Comparison of ENCODE assay signal across 21 cellular contexts in the genomic region with DNA sequence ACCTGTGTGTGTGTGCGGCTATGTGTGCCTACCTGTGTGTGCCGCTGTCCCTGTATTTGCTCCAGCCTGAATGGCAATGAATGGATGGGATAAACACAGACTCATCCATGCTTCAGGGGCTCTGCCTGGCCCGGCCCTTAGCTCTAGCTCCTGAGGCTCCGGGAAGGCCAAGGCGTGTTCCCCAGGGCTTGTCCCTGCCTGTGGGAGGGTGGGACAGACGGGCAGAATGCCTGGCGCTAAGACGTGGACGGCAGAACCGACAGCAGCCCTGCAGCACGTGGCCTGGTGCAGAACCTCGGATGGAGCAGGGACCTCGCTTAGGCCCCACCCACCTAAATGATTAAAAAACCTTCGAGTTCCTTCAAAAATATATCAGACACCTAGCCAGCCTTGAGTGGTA. TPM values are rescaled to one million over a fixed set of nuclear protein-coding genes. Genes with fewer than 3 reads are reported as not detected.
DNase-seq lines count a peak whose midpoint lies in the region; ATAC-seq and TF ChIP-seq lines count a peak whose summit lies in the region.
"Had no signal": no experiment of that assay in that cellular context is flagged by ENCODE, and none has a peak within 500 bp of the region (broad histone marks: within the 10 kb centered on the region; RNA-seq: fewer than 3 reads in every experiment).

No MANE protein-coding gene starts in this region.

- TF ChIP-seq POLR2A in tibial nerve (IDR thresholded peaks at IDR 0.05) = no peak

- no peak overlapping the region for H3K4me3 ChIP-seq in left ventricle myocardium inferior
- H3K4me3 ChIP-seq in tibial nerve = no peak overlapping the region
- no peak overlapping the region for H3K4me3 ChIP-seq in dorsolateral prefrontal cortex
- H3K4me3 ChIP-seq: left lung, smooth muscle cell, tibial artery had no signal

- peaks cover 24 to 32% of the 10 kb centered on the region in 2 donors for H3K4me1 Mint-ChIP-seq in effector memory CD8-positive, alpha-beta T cell (ENCODE audit: low read depth in 2 of 2)
- H3K4me1 Mint-ChIP-seq in mesothelial cell of epicardium = peaks cover 23% of the 10 kb centered on the region

- H3K36me3 ChIP-seq in left ventricle myocardium inferior (no peaks in the 10 kb centered on the region), tibial nerve (peaks cover 0 to 16% (median 0%) of the 10 kb centered on the region in 3 donors)
- H3K36me3 ChIP-seq: tibial artery had no signal

- no peak for ATAC-seq in Right ventricle myocardium inferior
- no peak for ATAC-seq in effector memory CD8-positive, alpha-beta T cell (replicated peaks)
- ATAC-seq: left lung had no signal

- H3K4me3 Mint-ChIP-seq in effector memory CD8-positive, alpha-beta T cell = no peak overlapping the region
- no peak overlapping the region for H3K4me3 Mint-ChIP-seq in mesothelial cell of epicardium
- H3K4me3 Mint-ChIP-seq: CD14-positive monocyte had no signal

- peak; percentile 68 for DNase-seq in Right ventricle myocardium inferior (ENCODE audit: missing footprints)
- no peak for DNase-seq in left ventricle myocardium inferior
- DNase-seq in effector memory CD8-positive, alpha-beta T cell = no peak
- DNase-seq in mesothelial cell of epicardium (ENCODE audit: low spot score in 2 of 2, unreplicated experiment in 2 of 2) = no peak
- no peak for DNase-seq in tibial nerve (ENCODE audit: low spot score in 2 of 2)
- DNase-seq in activated T-cell treated with anti-CD3 and anti-CD28 coated beads, Interleukin-2, amount 50 U/mL, for 1 hour = no peak
- no peak for DNase-seq in dorsolateral prefrontal cortex
- no peak for DNase-seq in DMS153 (lab: John Stamatoyannopoulos, UW)
- DNase-seq: activated CD4-positive, CD25-positive, alpha-beta regulatory T cell; amniotic stem cell; cerebellar nuclear complex; DMS 273 treated with DMSO at 0.1 percent for 48 hours; effector memory CD4-positive, alpha-beta T cell; NCI-H1417 treated with DMSO at 0.1 percent for 48 hours; NCI-H748 treated with DMSO at 0.1 percent for 48 hours; OCI-M1; tibial artery had no signal

- no peak overlapping the region for H3K27ac ChIP-seq in left ventricle myocardium inferior (replicated peaks)
- H3K27ac ChIP-seq in tibial nerve = peak overlapping the region in 3 of 4 donors; percentile 37 to 86 (median 81)
- H3K27ac ChIP-seq in dorsolateral prefrontal cortex = peak overlapping the region in 29 of 59 donors; percentile 1 to 67 (median 43)
- H3K27ac ChIP-seq: left lung had no signal

- H3K9me3 ChIP-seq in left ventricle myocardium inferior (replicated peaks) (no peaks in the 10 kb centered on the region), tibial nerve (no peaks in the 10 kb centered on the region)
- H3K9me3 ChIP-seq: left lung, tibial artery had no signal

- no peak for TF ChIP-seq EP300 in tibial nerve (IDR thresholded peaks at IDR 0.05)

- peaks cover 49% of the 10 kb centered on the region for H3K4me1 ChIP-seq in left ventricle myocardium inferior
- peaks cover 3 to 74% (median 41%) of the 10 kb centered on the region in 4 donors for H3K4me1 ChIP-seq in tibial nerve

- no peaks in the 10 kb centered on the region for H3K27me3 Mint-ChIP-seq in effector memory CD8-positive, alpha-beta T cell
- H3K27me3 Mint-ChIP-seq in mesothelial cell of epicardium (ENCODE audit: low read depth) = no peaks in the 10 kb centered on the region

- no peak for TF ChIP-seq CTCF in left ventricle myocardium inferior (IDR thresholded peaks at IDR 0.05; ENCODE audit: borderline replicate concordance)
- TF ChIP-seq CTCF in mesothelial cell of epicardium (IDR thresholded peaks at IDR 0.05; ENCODE audit: unreplicated experiment) = no peak
- TF ChIP-seq CTCF in tibial nerve (IDR thresholded peaks at IDR 0.05) = no peak
- no peak for TF ChIP-seq CTCF in dorsolateral prefrontal cortex (IDR thresholded peaks at IDR 0.05 in 54 of 56, conservative IDR thresholded peaks at IDR 0.05 in 2 of 56; ENCODE audit: low read depth in 1 of 56, partially characterized antibody in 56 of 56)

- peaks cover 74% of the 10 kb centered on the region for H3K36me3 Mint-ChIP-seq in effector memory CD8-positive, alpha-beta T cell (ENCODE audit: insufficient read depth)
- H3K36me3 Mint-ChIP-seq in mesothelial cell of epicardium = no peaks in the 10 kb centered on the region

- H3K27ac Mint-ChIP-seq in effector memory CD8-positive, alpha-beta T cell = peak overlapping the region; percentile 55 to 67
- peak overlapping the region; percentile 81 for H3K27ac Mint-ChIP-seq in mesothelial cell of epicardium
- H3K27ac Mint-ChIP-seq: activated T-helper 2 cell treated with anti-CD3 and anti-CD28 coated beads, Interferon-gamma antibody, Interleukin-2, Interleukin-4, amounts not matched to agents 10 μg/mL and 5 μg/mL and 100 μg/mL, durations not matched to agents 14 hours and 24 hours and 36 hours had no signal

- WGBS in tibial nerve, 2 donors = 41 to 43% methylated on average over 13 to 14 of the region's 14 CpGs

- H3K9me3 Mint-ChIP-seq in effector memory CD8-positive, alpha-beta T cell = no peaks in the 10 kb centered on the region
- no peaks in the 10 kb centered on the region for H3K9me3 Mint-ChIP-seq in mesothelial cell of epicardium

- H3K27me3 ChIP-seq in left ventricle myocardium inferior (ENCODE audit: low read depth) (no peaks in the 10 kb centered on the region), tibial nerve (no peaks in the 10 kb centered on the region), dorsolateral prefrontal cortex (no peaks in the 10 kb centered on the region)
- H3K27me3 ChIP-seq: left lung, tibial artery had no signal

- intact Hi-C loops in Right ventricle myocardium inferior (cut with DNase I) (no loop called here), left ventricle myocardium inferior (cut with micrococcal nuclease) (no loop called here), dorsolateral prefrontal cortex (cut with DNase I) (no loop called here)

RNA-seq across cellular contexts. Expression of a gene that starts 57.8 kb away (rescaled TPM):
- total RNA-seq in Right ventricle myocardium inferior = 0.32 TPM
- 0.33 TPM for total RNA-seq in left ventricle myocardium inferior
- 0.54 to 1.8 TPM (median 0.57 TPM) in 3 replicates for total RNA-seq in mesothelial cell of epicardium
- total RNA-seq in tibial nerve = 10 to 100 TPM in 1 of 4 donors, 1 to 10 TPM in 3; 3.3 to 17.7 (median 4.1) TPM
- 1 to 10 TPM; 1.0 to 8.3 (median 2.9) TPM for total RNA-seq in dorsolateral prefrontal cortex
